ENCODE assay signal across 17 cellular contexts in the genomic region with DNA sequence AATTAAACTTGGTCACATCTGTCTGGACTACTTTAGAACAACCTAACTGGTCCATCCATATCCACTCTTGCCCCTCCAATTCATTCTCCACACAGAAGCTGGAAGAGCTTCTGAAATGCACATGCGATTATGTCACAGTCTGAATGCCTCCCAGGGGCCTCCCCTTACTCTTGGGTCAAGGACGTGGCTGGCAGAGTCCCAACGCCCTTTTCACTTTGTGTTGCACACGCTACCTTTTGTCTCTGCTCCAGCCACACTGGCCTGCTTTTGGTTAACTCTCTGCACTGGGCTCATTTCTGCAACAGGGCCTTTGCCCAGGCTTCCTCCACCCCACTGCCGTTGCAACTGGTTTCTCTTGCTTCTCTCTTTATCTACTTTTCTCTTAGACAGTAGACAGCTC.
DNase-seq lines count a peak whose midpoint lies in the region; ATAC-seq and TF ChIP-seq lines count a peak whose summit lies in the region.
"Had no signal": no experiment of that assay in that cellular context is flagged by ENCODE, and none has a peak within 500 bp of the region (broad histone marks: within the 10 kb centered on the region; RNA-seq: fewer than 3 reads in every experiment).

No MANE protein-coding gene starts in this region.

- TF ChIP-seq CTCF in left ventricle myocardium inferior (IDR thresholded peaks at IDR 0.05; ENCODE audit: borderline replicate concordance) = no peak
- no peak for TF ChIP-seq CTCF in lung (IDR thresholded peaks at IDR 0.05; ENCODE audit: control extremely low read depth, extremely low read depth)

- H3K27ac Mint-ChIP-seq in activated T-cell treated with anti-CD3 and anti-CD28 coated beads, Interleukin-2, amount 50 U/mL, for 72 hours = no peak overlapping the region
- H3K27ac Mint-ChIP-seq: CD14-positive monocyte; CD8-positive, alpha-beta T cell; H9 had no signal

- peaks cover 8% of the 10 kb centered on the region for H3K27me3 Mint-ChIP-seq in activated T-cell treated with anti-CD3 and anti-CD28 coated beads, Interleukin-2, amount 50 U/mL, for 72 hours (ENCODE audit: low read depth)

- peaks cover 0 to 4% of the 10 kb centered on the region in 2 donors for H3K36me3 Mint-ChIP-seq in activated T-cell treated with anti-CD3 and anti-CD28 coated beads, Interleukin-2, amount 50 U/mL, for 72 hours (ENCODE audit: insufficient read depth in 2 of 2)
- H3K36me3 Mint-ChIP-seq: CD14-positive monocyte; CD8-positive, alpha-beta T cell had no signal

- peaks cover 0 to 6% of the 10 kb centered on the region in 2 donors for H3K9me3 Mint-ChIP-seq in activated T-cell treated with anti-CD3 and anti-CD28 coated beads, Interleukin-2, amount 50 U/mL, for 72 hours
- H3K9me3 Mint-ChIP-seq: CD8-positive, alpha-beta T cell had no signal

- ATAC-seq in Right ventricle myocardium superior (ENCODE audit: poor library complexity) (no peak), lung (ENCODE audit: insufficient read depth, low FRiP score) (no peak), GM18858 (IDR thresholded peaks at IDR 0.05; ENCODE audit: unreplicated experiment) (no peak)
- no peak for ATAC-seq in activated T-cell treated with anti-CD3 and anti-CD28 coated beads, Interleukin-2, amount 50 U/mL, for 72 hours (replicated peaks in 1 of 2)
- ATAC-seq: CD8-positive, alpha-beta T cell had no signal

- intact Hi-C loops in left ventricle myocardium inferior (cut with micrococcal nuclease) = no loop called here
- intact Hi-C loops in Right ventricle myocardium superior (cut with DNase I) = no loop called here

- peaks cover 10% of the 10 kb centered on the region for H3K4me1 ChIP-seq in left ventricle myocardium inferior
- no peaks in the 10 kb centered on the region for H3K4me1 ChIP-seq in lung (ENCODE audit: control insufficient read depth in 2 of 2, insufficient read depth in 2 of 2, low read length in 2 of 2)

- H3K27ac ChIP-seq in left ventricle myocardium inferior (replicated peaks) = no peak overlapping the region
- no peak overlapping the region for H3K27ac ChIP-seq in lung (ENCODE audit: low read depth in 1 of 2, low read length in 1 of 2)
- H3K27ac ChIP-seq: 22Rv1 had no signal

- no peaks in the 10 kb centered on the region for H3K36me3 ChIP-seq in left ventricle myocardium inferior
- no peaks in the 10 kb centered on the region for H3K36me3 ChIP-seq in lung (ENCODE audit: control insufficient read depth in 2 of 2, insufficient read depth in 2 of 2, low read length in 2 of 2)

- WGBS in lung, 2 donors = 62 to 84% methylated on average over 5 of the region's 5 CpGs

- H3K27me3 ChIP-seq in left ventricle myocardium inferior (ENCODE audit: low read depth) (no peaks in the 10 kb centered on the region), lung (ENCODE audit: control insufficient read depth, insufficient read depth) (no peaks in the 10 kb centered on the region)

- no peak overlapping the region for H3K4me3 ChIP-seq in left ventricle myocardium inferior
- no peak overlapping the region for H3K4me3 ChIP-seq in lung

- H3K9me3 ChIP-seq in left ventricle myocardium inferior (replicated peaks) (no peaks in the 10 kb centered on the region), lung (ENCODE audit: control insufficient read depth in 2 of 2, insufficient read depth in 1 of 2, low read length in 1 of 2) (no peaks in the 10 kb centered on the region)

- DNase-seq in NCI-H1092 (lab: John Stamatoyannopoulos, UW) (peak; percentile 3), NCI-H1092 treated with DMSO at 0.1 percent for 48 hours (lab: John Stamatoyannopoulos, UW) (no peak), left ventricle myocardium inferior (peak; percentile 21), Right ventricle myocardium superior (no peak), lung (ENCODE audit: low spot score) (peak; percentile 42), NCI-H446 (lab: John Stamatoyannopoulos, UW) (no peak)
- DNase-seq in activated T-cell treated with anti-CD3 and anti-CD28 coated beads, Interleukin-2, amount 50 U/mL, for 72 hours = no peak
- DNase-seq: CD8-positive, alpha-beta T cell; COR-L47; DMS153; DMS79 treated with DMSO at 0.1 percent for 48 hours; EL; GOT3; H9 had no signal

- H3K4me3 Mint-ChIP-seq in activated T-cell treated with anti-CD3 and anti-CD28 coated beads, Interleukin-2, amount 50 U/mL, for 72 hours = no peak overlapping the region
- H3K4me3 Mint-ChIP-seq: CD14-positive monocyte; CD8-positive, alpha-beta T cell; H9 had no signal

- no peaks in the 10 kb centered on the region for H3K4me1 Mint-ChIP-seq in activated T-cell treated with anti-CD3 and anti-CD28 coated beads, Interleukin-2, amount 50 U/mL, for 72 hours (ENCODE audit: low read depth)
- H3K4me1 Mint-ChIP-seq: CD14-positive monocyte had no signal

Comparison
In these comparisons a context has a peak if more than half of its experiments do, and no peak if none do; other contexts are left out.
1. DNase-seq: peak in NCI-H1092 (single experiment), left ventricle myocardium inferior (single experiment) and lung (single experiment); none in NCI-H1092 treated with DMSO at 0.1 percent for 48 hours (single experiment), Right ventricle myocardium superior (single experiment), activated T-cell treated with anti-CD3 and anti-CD28 coated beads, Interleukin-2, amount 50 U/mL, for 72 hours (0 of 2) and NCI-H446 (0 of 2).